In the genomic region with DNA sequence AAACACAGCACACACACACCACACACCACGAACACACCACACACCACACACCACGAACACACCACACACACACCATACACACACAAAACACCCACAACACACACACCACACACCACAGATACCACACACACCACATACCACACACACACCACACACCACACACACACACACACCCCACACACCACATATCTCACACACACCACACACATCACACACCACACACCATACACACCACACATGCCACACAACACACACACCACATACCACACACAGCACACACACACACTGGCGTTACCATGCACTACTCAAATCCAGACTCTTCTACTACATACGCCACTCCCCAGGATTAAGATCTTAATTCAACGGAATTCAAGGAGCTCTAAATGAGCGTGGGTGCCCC, we compare ENCODE assay signal across 1 cellular context.
A peak's percentile ranks its signal among the peaks of the same experiment; 100 is the strongest.
TF ChIP-seq lines count a peak whose summit lies in the region.

No MANE protein-coding gene starts in this region.

TF ChIP-seq in K562, 482 proteins besides CTCF, POLR2A, EP300 and RAD21 (continued from another document):
- TF ChIP-seq, protein P1, sequence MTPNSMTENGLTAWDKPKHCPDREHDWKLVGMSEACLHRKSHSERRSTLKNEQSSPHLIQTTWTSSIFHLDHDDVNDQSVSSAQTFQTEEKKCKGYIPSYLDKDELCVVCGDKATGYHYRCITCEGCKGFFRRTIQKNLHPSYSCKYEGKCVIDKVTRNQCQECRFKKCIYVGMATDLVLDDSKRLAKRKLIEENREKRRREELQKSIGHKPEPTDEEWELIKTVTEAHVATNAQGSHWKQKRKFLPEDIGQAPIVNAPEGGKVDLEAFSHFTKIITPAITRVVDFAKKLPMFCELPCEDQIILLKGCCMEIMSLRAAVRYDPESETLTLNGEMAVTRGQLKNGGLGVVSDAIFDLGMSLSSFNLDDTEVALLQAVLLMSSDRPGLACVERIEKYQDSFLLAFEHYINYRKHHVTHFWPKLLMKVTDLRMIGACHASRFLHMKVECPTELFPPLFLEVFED (CRISPR knock-in tag; conservative IDR thresholded peaks at IDR 0.05): 0 out of 2 replicates have a peak, but pooled peaks have one; percentile 13
- TF ChIP-seq, protein P2, sequence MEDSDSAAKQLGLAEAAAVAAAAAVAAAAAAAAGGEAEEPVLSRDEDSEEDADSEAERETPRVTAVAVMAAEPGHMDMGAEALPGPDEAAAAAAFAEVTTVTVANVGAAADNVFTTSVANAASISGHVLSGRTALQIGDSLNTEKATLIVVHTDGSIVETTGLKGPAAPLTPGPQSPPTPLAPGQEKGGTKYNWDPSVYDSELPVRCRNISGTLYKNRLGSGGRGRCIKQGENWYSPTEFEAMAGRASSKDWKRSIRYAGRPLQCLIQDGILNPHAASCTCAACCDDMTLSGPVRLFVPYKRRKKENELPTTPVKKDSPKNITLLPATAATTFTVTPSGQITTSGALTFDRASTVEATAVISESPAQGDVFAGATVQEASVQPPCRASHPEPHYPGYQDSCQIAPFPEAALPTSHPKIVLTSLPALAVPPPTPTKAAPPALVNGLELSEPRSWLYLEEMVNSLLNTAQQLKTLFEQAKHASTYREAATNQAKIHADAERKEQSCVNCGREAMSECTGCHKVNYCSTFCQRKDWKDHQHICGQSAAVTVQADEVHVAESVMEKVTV (CRISPR knock-in tag; IDR thresholded peaks at IDR 0.05): no peak
- TF ChIP-seq GATA2 (CRISPR knock-in tag; IDR thresholded peaks at IDR 0.05) (no peak), OTX1 (CRISPR knock-in tag; IDR thresholded peaks at IDR 0.05) (0 out of 2 replicates have a peak, but pooled peaks have one; percentile 32), MYNN (IDR thresholded peaks at IDR 0.05) (no peak), MYNN (CRISPR knock-in tag; IDR thresholded peaks at IDR 0.05) (no peak), NFYB (IDR thresholded peaks at IDR 0.05; ENCODE audit: extremely low read depth, insufficient read length) (no peak), ZNF668 (CRISPR knock-in tag; IDR thresholded peaks at IDR 0.05) (no peak), ELF4 (CRISPR knock-in tag; IDR thresholded peaks at IDR 0.05) (0 out of 2 replicates have a peak, but pooled peaks have one; percentile 28), TSC22D4 (tag; IDR thresholded peaks at IDR 0.05) (0 out of 2 replicates have a peak, but pooled peaks have one; percentile 64)
- TF ChIP-seq, protein P3, sequence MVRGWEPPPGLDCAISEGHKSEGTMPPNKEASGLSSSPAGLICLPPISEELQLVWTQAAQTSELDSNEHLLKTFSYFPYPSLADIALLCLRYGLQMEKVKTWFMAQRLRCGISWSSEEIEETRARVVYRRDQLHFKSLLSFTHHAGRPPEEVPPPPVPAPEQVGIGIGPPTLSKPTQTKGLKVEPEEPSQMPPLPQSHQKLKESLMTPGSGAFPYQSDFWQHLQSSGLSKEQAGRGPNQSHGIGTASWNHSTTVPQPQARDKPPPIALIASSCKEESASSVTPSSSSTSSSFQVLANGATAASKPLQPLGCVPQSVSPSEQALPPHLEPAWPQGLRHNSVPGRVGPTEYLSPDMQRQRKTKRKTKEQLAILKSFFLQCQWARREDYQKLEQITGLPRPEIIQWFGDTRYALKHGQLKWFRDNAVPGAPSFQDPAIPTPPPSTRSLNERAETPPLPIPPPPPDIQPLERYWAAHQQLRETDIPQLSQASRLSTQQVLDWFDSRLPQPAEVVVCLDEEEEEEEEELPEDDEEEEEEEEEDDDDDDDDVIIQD (CRISPR knock-in tag; IDR thresholded peaks at IDR 0.05): no peak
- TF ChIP-seq, protein P4, sequence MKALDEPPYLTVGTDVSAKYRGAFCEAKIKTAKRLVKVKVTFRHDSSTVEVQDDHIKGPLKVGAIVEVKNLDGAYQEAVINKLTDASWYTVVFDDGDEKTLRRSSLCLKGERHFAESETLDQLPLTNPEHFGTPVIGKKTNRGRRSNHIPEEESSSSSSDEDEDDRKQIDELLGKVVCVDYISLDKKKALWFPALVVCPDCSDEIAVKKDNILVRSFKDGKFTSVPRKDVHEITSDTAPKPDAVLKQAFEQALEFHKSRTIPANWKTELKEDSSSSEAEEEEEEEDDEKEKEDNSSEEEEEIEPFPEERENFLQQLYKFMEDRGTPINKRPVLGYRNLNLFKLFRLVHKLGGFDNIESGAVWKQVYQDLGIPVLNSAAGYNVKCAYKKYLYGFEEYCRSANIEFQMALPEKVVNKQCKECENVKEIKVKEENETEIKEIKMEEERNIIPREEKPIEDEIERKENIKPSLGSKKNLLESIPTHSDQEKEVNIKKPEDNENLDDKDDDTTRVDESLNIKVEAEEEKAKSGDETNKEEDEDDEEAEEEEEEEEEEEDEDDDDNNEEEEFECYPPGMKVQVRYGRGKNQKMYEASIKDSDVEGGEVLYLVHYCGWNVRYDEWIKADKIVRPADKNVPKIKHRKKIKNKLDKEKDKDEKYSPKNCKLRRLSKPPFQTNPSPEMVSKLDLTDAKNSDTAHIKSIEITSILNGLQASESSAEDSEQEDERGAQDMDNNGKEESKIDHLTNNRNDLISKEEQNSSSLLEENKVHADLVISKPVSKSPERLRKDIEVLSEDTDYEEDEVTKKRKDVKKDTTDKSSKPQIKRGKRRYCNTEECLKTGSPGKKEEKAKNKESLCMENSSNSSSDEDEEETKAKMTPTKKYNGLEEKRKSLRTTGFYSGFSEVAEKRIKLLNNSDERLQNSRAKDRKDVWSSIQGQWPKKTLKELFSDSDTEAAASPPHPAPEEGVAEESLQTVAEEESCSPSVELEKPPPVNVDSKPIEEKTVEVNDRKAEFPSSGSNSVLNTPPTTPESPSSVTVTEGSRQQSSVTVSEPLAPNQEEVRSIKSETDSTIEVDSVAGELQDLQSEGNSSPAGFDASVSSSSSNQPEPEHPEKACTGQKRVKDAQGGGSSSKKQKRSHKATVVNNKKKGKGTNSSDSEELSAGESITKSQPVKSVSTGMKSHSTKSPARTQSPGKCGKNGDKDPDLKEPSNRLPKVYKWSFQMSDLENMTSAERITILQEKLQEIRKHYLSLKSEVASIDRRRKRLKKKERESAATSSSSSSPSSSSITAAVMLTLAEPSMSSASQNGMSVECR (CRISPR knock-in tag; IDR thresholded peaks at IDR 0.05): no peak
- TF ChIP-seq, protein P5, sequence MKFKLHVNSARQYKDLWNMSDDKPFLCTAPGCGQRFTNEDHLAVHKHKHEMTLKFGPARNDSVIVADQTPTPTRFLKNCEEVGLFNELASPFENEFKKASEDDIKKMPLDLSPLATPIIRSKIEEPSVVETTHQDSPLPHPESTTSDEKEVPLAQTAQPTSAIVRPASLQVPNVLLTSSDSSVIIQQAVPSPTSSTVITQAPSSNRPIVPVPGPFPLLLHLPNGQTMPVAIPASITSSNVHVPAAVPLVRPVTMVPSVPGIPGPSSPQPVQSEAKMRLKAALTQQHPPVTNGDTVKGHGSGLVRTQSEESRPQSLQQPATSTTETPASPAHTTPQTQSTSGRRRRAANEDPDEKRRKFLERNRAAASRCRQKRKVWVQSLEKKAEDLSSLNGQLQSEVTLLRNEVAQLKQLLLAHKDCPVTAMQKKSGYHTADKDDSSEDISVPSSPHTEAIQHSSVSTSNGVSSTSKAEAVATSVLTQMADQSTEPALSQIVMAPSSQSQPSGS (CRISPR knock-in tag; IDR thresholded peaks at IDR 0.05): no peak
- TF ChIP-seq, protein P6, sequence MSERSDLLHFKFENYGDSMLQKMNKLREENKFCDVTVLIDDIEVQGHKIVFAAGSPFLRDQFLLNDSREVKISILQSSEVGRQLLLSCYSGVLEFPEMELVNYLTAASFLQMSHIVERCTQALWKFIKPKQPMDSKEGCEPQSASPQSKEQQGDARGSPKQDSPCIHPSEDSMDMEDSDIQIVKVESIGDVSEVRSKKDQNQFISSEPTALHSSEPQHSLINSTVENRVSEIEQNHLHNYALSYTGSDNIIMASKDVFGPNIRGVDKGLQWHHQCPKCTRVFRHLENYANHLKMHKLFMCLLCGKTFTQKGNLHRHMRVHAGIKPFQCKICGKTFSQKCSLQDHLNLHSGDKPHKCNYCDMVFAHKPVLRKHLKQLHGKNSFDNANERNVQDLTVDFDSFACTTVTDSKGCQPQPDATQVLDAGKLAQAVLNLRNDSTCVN (CRISPR knock-in tag; IDR thresholded peaks at IDR 0.05): peak; percentile 69; the same call in 1 of the 2 replicates
